ENCODE assay signal across 9 cellular contexts in the genomic region with DNA sequence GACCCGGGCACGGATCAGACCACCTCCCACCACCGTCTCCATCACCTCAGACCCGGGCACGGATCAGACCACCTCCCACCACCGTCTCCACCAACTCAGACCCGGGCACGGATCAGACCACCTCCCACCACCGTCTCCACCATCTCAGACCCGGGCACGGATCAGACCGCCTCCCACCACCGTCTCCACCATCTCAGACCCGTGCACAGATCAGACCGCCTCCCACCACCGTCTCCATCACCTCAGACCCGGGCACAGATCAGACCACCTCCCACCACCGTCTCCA. TPM values are rescaled to one million over a fixed set of nuclear protein-coding genes. Genes with fewer than 3 reads are reported as not detected.
"Had no signal": no experiment of that assay in that cellular context is flagged by ENCODE, and none has a peak within 500 bp of the region (broad histone marks: within the 10 kb centered on the region; RNA-seq: fewer than 3 reads in every experiment).

No MANE protein-coding gene starts in this region.

RNA-seq across cellular contexts. Expression of gene ENTPD8, which starts 25.6 kb away (rescaled TPM):
- total RNA-seq: activated B cell treated with CpG ODN at 0.5 μM for 24 hours; activated CD4-positive, alpha-beta memory T cell treated with anti-CD3 and anti-CD28 coated beads, Interleukin-2, amount 10 ng/mL, durations not matched to agents 7 days and 5 days; activated CD4-positive, alpha-beta T cell treated with anti-CD3 and anti-CD28 coated beads, Interleukin-2, amount 10 ng/mL, durations not matched to agents 24 days and 14 days; activated CD8-positive, alpha-beta memory T cell treated with anti-CD3 and anti-CD28 coated beads, Interleukin-2, amount 10 ng/mL, durations not matched to agents 7 days and 5 days; activated CD8-positive, alpha-beta T cell treated with anti-CD3 and anti-CD28 coated beads, Interleukin-2, amount 10 ng/mL, durations not matched to agents 7 days and 5 days; activated naive CD4-positive, alpha-beta T cell treated with anti-CD3 and anti-CD28 coated beads for 36 hours; activated naive CD8-positive, alpha-beta T cell treated with anti-CD3 and anti-CD28 coated beads, Interleukin-2, amount 10 ng/mL, durations not matched to agents 7 days and 5 days; ascending aorta; bronchial epithelial cell had no signal
